ENCODE assay signal across 24 cellular contexts in genomic region chr1:53951697-53952096, GRCh38. TPM values are rescaled to one million over a fixed set of nuclear protein-coding genes. Genes with fewer than 3 reads are reported as not detected.
"Had no signal": no experiment of that assay in that cellular context is flagged by ENCODE, and none has a peak within 500 bp of the region (broad histone marks: within the 10 kb centered on the region; RNA-seq: fewer than 3 reads in every experiment).

No MANE protein-coding gene starts in this region.

- H3K4me3 Mint-ChIP-seq: activated naive CD8-positive, alpha-beta T cell treated with anti-CD3 and anti-CD28 coated beads for 36 hours; activated T-cell treated with anti-CD3 and anti-CD28 coated beads, Interleukin-2, amount 50 U/mL, for 72 hours; effector memory CD8-positive, alpha-beta T cell; neural progenitor cell; T-helper 1 cell treated with Interleukin-12 subunit alpha and Interleukin-12 subunit beta and Interleukin-4 antibody, amounts not matched to agents 30 μg/mL and 1 μg/mL, for 36 hours had no signal

- H3K27ac Mint-ChIP-seq: activated naive CD8-positive, alpha-beta T cell treated with anti-CD3 and anti-CD28 coated beads for 36 hours; neural progenitor cell; T-helper 1 cell treated with Interleukin-12 subunit alpha and Interleukin-12 subunit beta and Interleukin-4 antibody, amounts not matched to agents 30 μg/mL and 1 μg/mL, for 36 hours had no signal

- H3K9ac ChIP-seq: neural progenitor cell had no signal

- H3K27ac ChIP-seq: cardiac muscle cell, esophagus squamous epithelium, neural progenitor cell, psoas muscle, tibial artery had no signal

- H3K9me3 ChIP-seq: esophagus squamous epithelium, psoas muscle, tibial artery had no signal

- ATAC-seq: activated T-cell treated with anti-CD3 and anti-CD28 coated beads, Interleukin-2, amount 50 U/mL, for 72 hours; effector memory CD8-positive, alpha-beta T cell; left cardiac atrium; psoas muscle; right cardiac atrium; stimulated activated naive CD8-positive, alpha-beta T cell treated with anti-CD3 and anti-CD28 coated beads, Interleukin-15, Interleukin-2, amounts not matched to agents 100 U/mL and 50 U/mL, for 24 hours had no signal

- H3K27me3 Mint-ChIP-seq: activated naive CD8-positive, alpha-beta T cell treated with anti-CD3 and anti-CD28 coated beads for 36 hours; effector memory CD8-positive, alpha-beta T cell had no signal

- H3K9me3 Mint-ChIP-seq: activated naive CD8-positive, alpha-beta T cell treated with anti-CD3 and anti-CD28 coated beads for 36 hours; activated T-cell treated with anti-CD3 and anti-CD28 coated beads, Interleukin-2, amount 50 U/mL, for 72 hours; effector memory CD8-positive, alpha-beta T cell; neural progenitor cell; T-helper 1 cell treated with Interleukin-12 subunit alpha and Interleukin-12 subunit beta and Interleukin-4 antibody, amounts not matched to agents 30 μg/mL and 1 μg/mL, for 36 hours had no signal

- H2AFZ ChIP-seq: neural progenitor cell had no signal

- H3K27me3 ChIP-seq: cardiac muscle cell, esophagus squamous epithelium, neural progenitor cell, tibial artery had no signal

- H3K4me3 ChIP-seq: cardiac muscle cell, esophagus squamous epithelium, neural progenitor cell, psoas muscle, tibial artery had no signal

- FAIRE-seq: urothelium cell line had no signal

- DNase-seq: activated CD4-positive, alpha-beta T cell treated with anti-CD3 and anti-CD28 coated beads for 1 hour; activated CD4-positive, alpha-beta T cell treated with anti-CD3 and anti-CD28 coated beads, Interleukin-2, amount 50 U/mL, for 4 hours; activated gamma-delta T cell; activated naive CD8-positive, alpha-beta T cell treated with anti-CD3 and anti-CD28 coated beads for 36 hours; activated T-cell treated with anti-CD3 and anti-CD28 coated beads, Interleukin-2, amount 50 U/mL, for 72 hours; amniotic stem cell; effector memory CD8-positive, alpha-beta T cell; esophagus squamous epithelium; left cardiac atrium; psoas muscle; right cardiac atrium; stimulated activated CD4-positive, alpha-beta T cell treated with anti-CD3 and anti-CD28 coated beads, Interleukin-2, amount 100 ng/mL, for 24 hours; stimulated activated naive CD8-positive, alpha-beta T cell treated with anti-CD3 and anti-CD28 coated beads, Interleukin-15, Interleukin-2, amounts not matched to agents 100 U/mL and 50 U/mL, for 24 hours; substantia nigra; tibial artery had no signal

- H3K4me2 ChIP-seq: neural progenitor cell had no signal

RNA-seq across cellular contexts. Expression of gene DIO1, which starts 57.7 kb away (rescaled TPM):
- total RNA-seq: activated CD8-positive, alpha-beta memory T cell treated with anti-CD3 and anti-CD28 coated beads for 36 hours; activated naive CD8-positive, alpha-beta T cell treated with anti-CD3 and anti-CD28 coated beads for 36 hours; activated T-cell treated with anti-CD3 and anti-CD28 coated beads, Interleukin-2, amount 50 U/mL, for 72 hours; cardiac muscle cell; dermis microvascular lymphatic vessel endothelial cell; esophagus squamous epithelium; left cardiac atrium; lung microvascular endothelial cell; osteoblast; psoas muscle; right cardiac atrium; skeletal muscle tissue had no signal
- polyA plus RNA-seq: cardiac muscle cell, psoas muscle, right cardiac atrium had no signal
